20 cellular contexts compared by ENCODE assay signal in genomic region chr2:95077893-95078603, GRCh38. TPM values are rescaled to one million over a fixed set of nuclear protein-coding genes. Genes with fewer than 3 reads are reported as not detected.
DNase-seq lines count a peak whose midpoint lies in the region; ATAC-seq, FAIRE-seq and TF ChIP-seq lines count a peak whose summit lies in the region.
"Had no signal": no experiment of that assay in that cellular context is flagged by ENCODE, and none has a peak within 500 bp of the region (broad histone marks: within the 10 kb centered on the region; RNA-seq: fewer than 3 reads in every experiment).

No MANE protein-coding gene starts in this region.

- H3K27me3 ChIP-seq in SK-N-SH (ENCODE audit: insufficient read depth): peaks cover 61% of the 10 kb centered on the region

- H3K9me2 ChIP-seq in SK-N-SH: no peaks in the 10 kb centered on the region

- H3K79me2 ChIP-seq in SK-N-SH (ENCODE audit: insufficient read depth): no peaks in the 10 kb centered on the region

- H3K4me1 Mint-ChIP-seq in activated T-helper 17 cell treated with anti-CD3 and anti-CD28 coated beads, Interleukin-2, amount 50 U/mL, for 72 hours: peaks cover 16% of the 10 kb centered on the region
- peaks cover 30 to 71% (median 66%) of the 10 kb centered on the region in 4 donors for H3K4me1 Mint-ChIP-seq in naive thymus-derived CD8-positive, alpha-beta T cell

- H3K4me3 ChIP-seq in SK-N-SH (ENCODE audit: low read depth in 2 of 2, low read length in 1 of 2): no peak overlapping the region

- no peak overlapping the region for H3K9ac ChIP-seq in SK-N-SH

- H3K27ac ChIP-seq in SK-N-SH (ENCODE audit: low read depth in 2 of 2, low read length in 1 of 2): no peak overlapping the region
- H3K27ac ChIP-seq: 22Rv1, HL-60 had no signal

- H3K4me2 ChIP-seq in SK-N-SH: no peak overlapping the region

- no peak for FAIRE-seq in frontal cortex (lab: Jason Lieb, UNC)
- FAIRE-seq: astrocyte had no signal

- H3K9me3 ChIP-seq in SK-N-SH: no peaks in the 10 kb centered on the region

- 48% methylated on average over 10 of the region's 10 CpGs for WGBS in SK-N-SH (ENCODE audit: low lambda C conversion rate)

- no peak for ATAC-seq in SK-N-SH treated with all-trans-retinoic acid at 6 μM for 48 hours
- no peak for ATAC-seq in activated T-helper 17 cell treated with anti-CD3 and anti-CD28 coated beads, Interleukin-2, amount 50 U/mL, for 72 hours (replicated peaks)
- ATAC-seq in naive thymus-derived CD8-positive, alpha-beta T cell: no peak
- ATAC-seq: activated CD4-positive, CD25-positive, alpha-beta regulatory T cell treated with anti-CD3 and anti-CD28 coated beads, Interleukin-2, amount 50 U/mL, for 24 hours had no signal

- H3K36me3 Mint-ChIP-seq in activated T-helper 17 cell treated with anti-CD3 and anti-CD28 coated beads, Interleukin-2, amount 50 U/mL, for 72 hours (ENCODE audit: low read depth): no peaks in the 10 kb centered on the region
- H3K36me3 Mint-ChIP-seq in naive thymus-derived CD8-positive, alpha-beta T cell: no peaks in the 10 kb centered on the region

- H3K27ac Mint-ChIP-seq in activated T-helper 17 cell treated with anti-CD3 and anti-CD28 coated beads, Interleukin-2, amount 50 U/mL, for 72 hours: no peak overlapping the region
- peak overlapping the region; percentile 84 to 99 (median 96) for H3K27ac Mint-ChIP-seq in naive thymus-derived CD8-positive, alpha-beta T cell
- H3K27ac Mint-ChIP-seq: dendritic cell treated with granulocyte-macrophage colony-stimulating factor and Interleukin-4, amounts not matched to agents 40 ng/mL and 50 ng/mL, for 4 days had no signal

- no peaks in the 10 kb centered on the region for H3K9me3 Mint-ChIP-seq in activated T-helper 17 cell treated with anti-CD3 and anti-CD28 coated beads, Interleukin-2, amount 50 U/mL, for 72 hours
- H3K9me3 Mint-ChIP-seq in naive thymus-derived CD8-positive, alpha-beta T cell: no peaks in the 10 kb centered on the region
- H3K9me3 Mint-ChIP-seq: dendritic cell treated with granulocyte-macrophage colony-stimulating factor and Interleukin-4, amounts not matched to agents 40 ng/mL and 50 ng/mL, for 4 days; stimulated activated naive CD8-positive, alpha-beta T cell treated with anti-CD3 and anti-CD28 coated beads, Interleukin-15, Interleukin-2, amounts not matched to agents 100 ng/mL and 50 ng/mL, for 24 hours had no signal

- H4K20me1 ChIP-seq in SK-N-SH (ENCODE audit: insufficient read depth): no peaks in the 10 kb centered on the region

- no peak for TF ChIP-seq CTCF in SK-N-SH (IDR thresholded peaks at IDR 0.05)

- no peaks in the 10 kb centered on the region for H3K27me3 Mint-ChIP-seq in activated T-helper 17 cell treated with anti-CD3 and anti-CD28 coated beads, Interleukin-2, amount 50 U/mL, for 72 hours
- H3K27me3 Mint-ChIP-seq in naive thymus-derived CD8-positive, alpha-beta T cell: no peaks in the 10 kb centered on the region
- H3K27me3 Mint-ChIP-seq: stimulated activated naive CD8-positive, alpha-beta T cell treated with anti-CD3 and anti-CD28 coated beads, Interleukin-15, Interleukin-2, amounts not matched to agents 100 ng/mL and 50 ng/mL, for 24 hours had no signal

- H3K4me1 ChIP-seq in SK-N-SH (ENCODE audit: control insufficient read depth in 1 of 2, insufficient read depth in 2 of 2, low read depth in 1 of 2, low read length in 1 of 2): peaks cover 0 to 7% of the 10 kb centered on the region in 2 experiments; a peak in 1 of 4 replicates

- POLR2A ChIA-PET in SK-N-SH (lab: Yijun Ruan, JAX): no interaction called here
- POLR2A ChIA-PET in HEK293T (lab: Yijun Ruan, JAX): interaction anchor here (3.1 kb wide), 1 partner anchor 44 kb away, joined by 11 read pairs; the partner anchor contains the start of gene MRPS5
- POLR2A ChIA-PET in naive thymus-derived CD8-positive, alpha-beta T cell (lab: Charles Lee): interaction anchor here (0.7 to 15.4 kb wide), 12 partner anchors 9 to 1185 kb away, joined by 3 to 944 read pairs (median 6); partner anchors contain the start of genes MAL, MRPS5, ZNF2 and ZNF514

- H3K36me3 ChIP-seq in SK-N-SH (replicated peaks in 1 of 2; ENCODE audit: control insufficient read depth in 1 of 2, insufficient read depth in 2 of 2, low read length in 1 of 2): no peaks in the 10 kb centered on the region

- H2AFZ ChIP-seq in SK-N-SH (ENCODE audit: low read depth): no peak overlapping the region

- peak overlapping the region; percentile 83 for H3K4me3 Mint-ChIP-seq in activated T-helper 17 cell treated with anti-CD3 and anti-CD28 coated beads, Interleukin-2, amount 50 U/mL, for 72 hours
- H3K4me3 Mint-ChIP-seq in naive thymus-derived CD8-positive, alpha-beta T cell: peak overlapping the region in 9 of 10 donors; percentile 16 to 88 (median 75)
- H3K4me3 Mint-ChIP-seq: dendritic cell treated with granulocyte-macrophage colony-stimulating factor and Interleukin-4, amounts not matched to agents 40 ng/mL and 50 ng/mL, for 4 days had no signal

- CTCF ChIA-PET in SK-N-SH (lab: Yijun Ruan, JAX) (interaction anchor here (1.1 to 6.8 kb wide), 8 partner anchors 11 to 92 kb away, joined by 3 to 65 read pairs (median 12); partner anchors contain the start of gene MAL), HEK293T (lab: Yijun Ruan, JAX) (interaction anchor here (0.8 to 1.8 kb wide), 3 partner anchors 37 to 92 kb away, joined by 3 to 9 read pairs (median 4); no protein-coding TSS in a partner anchor)

- no peak for TF ChIP-seq EP300 in SK-N-SH (IDR thresholded peaks at IDR 0.05; ENCODE audit: borderline replicate concordance in 1 of 2, low read depth in 1 of 2, low read length in 1 of 2)

- no peaks in the 10 kb centered on the region for H3F3A ChIP-seq in SK-N-SH (replicated peaks; ENCODE audit: insufficient read depth)

- DNase-seq in SK-N-SH: peak; percentile 12
- DNase-seq in HEK293T (ENCODE audit: extremely low spot score): no peak
- no peak for DNase-seq in naive thymus-derived CD8-positive, alpha-beta T cell
- no peak for DNase-seq in kidney tubule cell (ENCODE audit: low spot score)
- no peak for DNase-seq in HT-29 (ENCODE audit: low spot score)
- DNase-seq in frontal cortex (ENCODE audit: low spot score in 2 of 2): no peak
- DNase-seq: C1 segment of cervical spinal cord, left cardiac atrium, NCI-H1694 treated with DMSO at 0.1 percent for 48 hours, NCI-H774 had no signal

- no peak for TF ChIP-seq RAD21 in SK-N-SH (IDR thresholded peaks at IDR 0.05; ENCODE audit: low read length)

TF ChIP-seq in SK-N-SH, 30 proteins besides CTCF, POLR2A, EP300 and RAD21:
- TF ChIP-seq CHD2 (IDR thresholded peaks at IDR 0.05; ENCODE audit: low read length, partially characterized antibody) (no peak), NRF1 (IDR thresholded peaks at IDR 0.05; ENCODE audit: low read depth, low read length) (no peak), FOXJ3 (CRISPR knock-in tag; IDR thresholded peaks at IDR 0.05) (no peak), EZH2phosphoT487 (IDR thresholded peaks at IDR 0.05; ENCODE audit: borderline replicate concordance, low read depth) (no peak)

TF ChIP-seq in SK-N-SH treated with all-trans-retinoic acid at 6 μM for 48 hours, 23 proteins besides CTCF, POLR2A, EP300 and RAD21 (continues in another document):
- no peak for TF ChIP-seq GLIS3 (CRISPR knock-in tag; IDR thresholded peaks at IDR 0.05)

TF ChIP-seq in HEK293T, 16 proteins besides CTCF, POLR2A, EP300 and RAD21:
- TF ChIP-seq L3MBTL2 (conservative IDR thresholded peaks at IDR 0.05) (no peak), LEF1 (IDR thresholded peaks at IDR 0.05; ENCODE audit: borderline replicate concordance) (no peak), HDGF (IDR thresholded peaks at IDR 0.05; ENCODE audit: borderline replicate concordance) (no peak), FOXM1 (IDR thresholded peaks at IDR 0.05; ENCODE audit: borderline replicate concordance) (no peak), PKNOX1 (IDR thresholded peaks at IDR 0.05) (peak; percentile 63), BHLHE40 (IDR thresholded peaks at IDR 0.05; ENCODE audit: borderline replicate concordance) (no peak), FOXA1 (IDR thresholded peaks at IDR 0.05) (no peak), TARDBP (IDR thresholded peaks at IDR 0.05) (no peak), SUZ12 (IDR thresholded peaks at IDR 0.05) (no peak), ARNT (IDR thresholded peaks at IDR 0.05) (no peak), FOXK2 (IDR thresholded peaks at IDR 0.05) (no peak), NFRKB (IDR thresholded peaks at IDR 0.05) (no peak), ZNF384 (IDR thresholded peaks at IDR 0.05) (peak; percentile 63; the same call in 1 of the 2 replicates), ELF4 (IDR thresholded peaks at IDR 0.05) (no peak)

RNA-seq across cellular contexts. Expression of gene MRPS5, which starts 43.6 kb away (rescaled TPM):
- 32.8 and 40.4 TPM in 2 replicates for polyA plus RNA-seq in SK-N-SH (2012; rRNA removed)
- 32.3 and 33.4 TPM in 2 replicates for polyA plus RNA-seq in SK-N-SH (2012; cell fraction: cytosol; rRNA removed)
- 73.1 and 78.0 TPM in 2 replicates for polyA plus RNA-seq in SK-N-SH (2012; cell fraction: nucleus; rRNA removed)
- total RNA-seq in activated T-helper 17 cell treated with anti-CD3 and anti-CD28 coated beads, Interleukin-2, amount 50 U/mL, for 72 hours: 10 to 100 TPM; 76.0 to 93.9 TPM
- total RNA-seq in naive thymus-derived CD8-positive, alpha-beta T cell: 10 to 100 TPM; 59.0 to 66.0 TPM
- polyA plus RNA-seq in naive thymus-derived CD8-positive, alpha-beta T cell: 10 to 100 TPM; 37.2 to 54.6 (median 43.0) TPM
- total RNA-seq in HT-29 (2014; rRNA removed; shearing (Covaris generic)): 103 and 109 TPM in 2 replicates
- total RNA-seq in frontal cortex: 40.8 TPM

RNA-seq across cellular contexts. Expression of gene MAL, which starts 52.5 kb away (rescaled TPM):
- not detected in 2 replicates for polyA plus RNA-seq in SK-N-SH (2012; rRNA removed)
- not detected in 2 replicates for polyA plus RNA-seq in SK-N-SH (2012; cell fraction: cytosol; rRNA removed)
- not detected in 2 replicates for polyA plus RNA-seq in SK-N-SH (2012; cell fraction: nucleus; rRNA removed)
- 10 to 100 TPM; 47.2 to 65.9 TPM for total RNA-seq in activated T-helper 17 cell treated with anti-CD3 and anti-CD28 coated beads, Interleukin-2, amount 50 U/mL, for 72 hours
- 100 to 1,000 TPM; 116 to 117 TPM for total RNA-seq in naive thymus-derived CD8-positive, alpha-beta T cell
- polyA plus RNA-seq in naive thymus-derived CD8-positive, alpha-beta T cell: 100 to 1,000 TPM; 158 to 284 (median 273) TPM
- total RNA-seq in HT-29 (2014; rRNA removed; shearing (Covaris generic)): not detected in 2 replicates
- not detected for total RNA-seq in frontal cortex
- total RNA-seq: RPMI7951, smooth muscle cell had no signal
- polyA plus RNA-seq: smooth muscle cell had no signal

Comparison
In these comparisons a context has a peak if more than half of its experiments do, and no peak if none do; other contexts are left out.
1. RNA of gene MAL, which starts 52.5 kb away (total RNA-seq): 116 to 117 TPM in naive thymus-derived CD8-positive, alpha-beta T cell and 47.2 to 65.9 TPM in activated T-helper 17 cell treated with anti-CD3 and anti-CD28 coated beads, Interleukin-2, amount 50 U/mL, for 72 hours; not detected in HT-29 and not detected in frontal cortex (single experiment); every median in the first group is over 10 times any median in the second.